ENCODE assay signal across 1 cellular context in genomic region chr2:64523667-64524603, GRCh38.
TF ChIP-seq lines count a peak whose summit lies in the region.

Gene AFTPH, plus strand, starts transcription at chr2:64524328. Its CDS starts 27,147 bp downstream, at chr2:64551475.

TF ChIP-seq in HepG2, 621 proteins besides CTCF, POLR2A, EP300 and RAD21 (continued from another document and continues in another):
- TF ChIP-seq ZBTB10 (CRISPR knock-in tag; IDR thresholded peaks at IDR 0.05; ENCODE audit: borderline replicate concordance) = no peak
- TF ChIP-seq ZSCAN9 (CRISPR knock-in tag; IDR thresholded peaks at IDR 0.05; ENCODE audit: borderline replicate concordance) = no peak
- no peak for TF ChIP-seq ZNF432 (CRISPR knock-in tag; IDR thresholded peaks at IDR 0.05; ENCODE audit: borderline replicate concordance)
- TF ChIP-seq KDM5A (IDR thresholded peaks at IDR 0.05; ENCODE audit: borderline replicate concordance, low read length) = no peak
- TF ChIP-seq KDM4B (CRISPR knock-in tag; IDR thresholded peaks at IDR 0.05) = 0 out of 2 replicates have a peak, but pooled peaks have one; percentile 42
- peak; percentile 71; the same call in 1 of the 2 replicates for TF ChIP-seq TAF1 (CRISPR knock-in tag; IDR thresholded peaks at IDR 0.05)
- TF ChIP-seq ZNF772 (CRISPR knock-in tag; IDR thresholded peaks at IDR 0.05) = peak; percentile 54; the same call in 1 of the 2 replicates
- peak; percentile 61; the same call in 1 of the 2 replicates for TF ChIP-seq SUZ12 (IDR thresholded peaks at IDR 0.05; ENCODE audit: low read depth, low read length)
- no peak for TF ChIP-seq ZNF30 (CRISPR knock-in tag; IDR thresholded peaks at IDR 0.05)
- TF ChIP-seq ZNF710 (CRISPR knock-in tag; IDR thresholded peaks at IDR 0.05; ENCODE audit: borderline replicate concordance) = peak; percentile 61; the same call in 1 of the 2 replicates
- TF ChIP-seq SRY (CRISPR knock-in tag; IDR thresholded peaks at IDR 0.05) = no peak
- no peak for TF ChIP-seq HNF4A (CRISPR knock-in tag; IDR thresholded peaks at IDR 0.05)
- no peak; the same call in 1 of the 2 replicates for TF ChIP-seq ZNF333 (CRISPR knock-in tag; IDR thresholded peaks at IDR 0.05; ENCODE audit: borderline replicate concordance)
- TF ChIP-seq KLF6 (CRISPR knock-in tag; IDR thresholded peaks at IDR 0.05) = peak; percentile 2; the same call in 1 of the 2 replicates
- TF ChIP-seq EHMT2 (IDR thresholded peaks at IDR 0.05; ENCODE audit: borderline replicate concordance, low read depth, low read length) = no peak; the same call in 1 of the 2 replicates
- no peak for TF ChIP-seq CREB3 (CRISPR knock-in tag; IDR thresholded peaks at IDR 0.05)
- TF ChIP-seq GZF1 (CRISPR knock-in tag; IDR thresholded peaks at IDR 0.05) = 0 out of 2 replicates have a peak, but pooled peaks have one; percentile 22
- no peak; the same call in 1 of the 2 replicates for TF ChIP-seq ZNF34 (CRISPR knock-in tag; IDR thresholded peaks at IDR 0.05; ENCODE audit: borderline replicate concordance)
- TF ChIP-seq MBNL3 (CRISPR knock-in tag; conservative IDR thresholded peaks at IDR 0.05) = no peak
- TF ChIP-seq CHCHD3 (CRISPR knock-in tag; IDR thresholded peaks at IDR 0.05) = no peak
- peak; percentile 67; the same call in 1 of the 2 replicates for TF ChIP-seq FOXC1 (CRISPR knock-in tag; IDR thresholded peaks at IDR 0.05; ENCODE audit: borderline replicate concordance)
- TF ChIP-seq PAXIP1 (CRISPR knock-in tag; conservative IDR thresholded peaks at IDR 0.05) = peak; percentile 48
- TF ChIP-seq SMAD1 (CRISPR knock-in tag; IDR thresholded peaks at IDR 0.05; ENCODE audit: borderline replicate concordance, low read depth) = no peak
- peak; percentile 21; the same call in 1 of the 2 replicates for TF ChIP-seq ZNF598 (CRISPR knock-in tag; IDR thresholded peaks at IDR 0.05; ENCODE audit: borderline replicate concordance)
- 0 out of 2 replicates have a peak, but pooled peaks have one; percentile 75 for TF ChIP-seq ZNF761 (CRISPR knock-in tag; conservative IDR thresholded peaks at IDR 0.05)
- TF ChIP-seq HHEX (CRISPR knock-in tag; IDR thresholded peaks at IDR 0.05) = no peak
- TF ChIP-seq ZNF768 (CRISPR knock-in tag; IDR thresholded peaks at IDR 0.05) = peak; percentile 40; the same call in 1 of the 2 replicates
- no peak for TF ChIP-seq U2AF2 (IDR thresholded peaks at IDR 0.05; ENCODE audit: low read depth, low read length)
- no peak for TF ChIP-seq ZNF207 (IDR thresholded peaks at IDR 0.05; ENCODE audit: borderline replicate concordance)
- TF ChIP-seq PRPF4 (IDR thresholded peaks at IDR 0.05; ENCODE audit: low read depth, low read length, poor library complexity, severe bottlenecking) = no peak
- no peak for TF ChIP-seq TOPORS (CRISPR knock-in tag; IDR thresholded peaks at IDR 0.05)
- TF ChIP-seq CREB1 (IDR thresholded peaks at IDR 0.05) = peak; percentile 98
- peak; percentile 99 for TF ChIP-seq CREB1 (CRISPR knock-in tag; IDR thresholded peaks at IDR 0.05)
- TF ChIP-seq ZNF546 (CRISPR knock-in tag; conservative IDR thresholded peaks at IDR 0.05) = 0 out of 2 replicates have a peak, but pooled peaks have one; percentile 82
- TF ChIP-seq CHD2 (IDR thresholded peaks at IDR 0.05; ENCODE audit: low read depth, low read length) = peak; percentile 50; the same call in 1 of the 2 replicates
- TF ChIP-seq ATF1 (CRISPR knock-in tag; IDR thresholded peaks at IDR 0.05) = peak; percentile 93
- peak; percentile 71 for TF ChIP-seq HDAC1 (CRISPR knock-in tag; IDR thresholded peaks at IDR 0.05)
- TF ChIP-seq SIN3B (IDR thresholded peaks at IDR 0.05; ENCODE audit: low read length) = 0 out of 2 replicates have a peak, but pooled peaks have one; percentile 27
- TF ChIP-seq ZEB1 (IDR thresholded peaks at IDR 0.05; ENCODE audit: insufficient replicate concordance, low read depth) = peak; percentile 30
- TF ChIP-seq ZNF33B (CRISPR knock-in tag; IDR thresholded peaks at IDR 0.05) = no peak
- no peak; the same call in 1 of the 2 replicates for TF ChIP-seq ZNF709 (CRISPR knock-in tag; IDR thresholded peaks at IDR 0.05)
- TF ChIP-seq ZNF350 (CRISPR knock-in tag; IDR thresholded peaks at IDR 0.05; ENCODE audit: borderline replicate concordance, low read depth) = peak; percentile 75
- no peak for TF ChIP-seq ZNF878 (CRISPR knock-in tag; IDR thresholded peaks at IDR 0.05)
- peak; percentile 18 for TF ChIP-seq JARID2 (CRISPR knock-in tag; IDR thresholded peaks at IDR 0.05; ENCODE audit: insufficient replicate concordance)
- TF ChIP-seq ZNF274 (CRISPR knock-in tag; IDR thresholded peaks at IDR 0.05) = peak; percentile 67
- no peak for TF ChIP-seq JDP2 (CRISPR knock-in tag; IDR thresholded peaks at IDR 0.05; ENCODE audit: borderline replicate concordance)
- TF ChIP-seq ZNF891 (CRISPR knock-in tag; IDR thresholded peaks at IDR 0.05) = 0 out of 2 replicates have a peak, but pooled peaks have one; percentile 0
- no peak; the same call in 1 of the 2 replicates for TF ChIP-seq SKIL (CRISPR knock-in tag; IDR thresholded peaks at IDR 0.05; ENCODE audit: borderline replicate concordance)
- peak; percentile 41 for TF ChIP-seq TBL1XR1 (IDR thresholded peaks at IDR 0.05; ENCODE audit: borderline replicate concordance, low read length, partially characterized antibody)
- TF ChIP-seq ZBTB43 (CRISPR knock-in tag; conservative IDR thresholded peaks at IDR 0.05) = 0 out of 2 replicates have a peak, but pooled peaks have one; percentile 32
- TF ChIP-seq GTF2F1 (IDR thresholded peaks at IDR 0.05; ENCODE audit: low read length) = no peak; the same call in 1 of the 2 replicates
- peak; percentile 93 for TF ChIP-seq HNRNPK (IDR thresholded peaks at IDR 0.05; ENCODE audit: low read depth, low read length, poor library complexity, severe bottlenecking)
- TF ChIP-seq ZNF691 (CRISPR knock-in tag; IDR thresholded peaks at IDR 0.05; ENCODE audit: borderline replicate concordance, low read depth) = 0 out of 2 replicates have a peak, but pooled peaks have one; percentile 69
- no peak; the same call in 1 of the 2 replicates for TF ChIP-seq YEATS4 (CRISPR knock-in tag; IDR thresholded peaks at IDR 0.05; ENCODE audit: borderline replicate concordance)
